ENCODE assay signal across 19 cellular contexts in genomic region chr12:12336511-12336910, GRCh38. TPM values are rescaled to one million over a fixed set of nuclear protein-coding genes. Genes with fewer than 3 reads are reported as not detected.
A peak's percentile ranks its signal among the peaks of the same experiment; 100 is the strongest.
DNase-seq lines count a peak whose midpoint lies in the region; ATAC-seq, FAIRE-seq and TF ChIP-seq lines count a peak whose summit lies in the region.
"Had no signal": no experiment of that assay in that cellular context is flagged by ENCODE, and none has a peak within 500 bp of the region (broad histone marks: within the 10 kb centered on the region; RNA-seq: fewer than 3 reads in every experiment).

No MANE protein-coding gene starts in this region.

- H3K27ac ChIP-seq in endothelial cell of umbilical vein (ENCODE audit: insufficient read depth, low read depth, low read length) (peak overlapping the region; percentile 34), spleen (peak overlapping the region in 1 of 8 donors; percentile 86)
- H3K27ac ChIP-seq: 22Rv1, A549, BLaER1 had no signal

- POLR2A ChIA-PET in endothelial cell of umbilical vein (lab: Charles Lee), result no interaction called here

- no peaks in the 10 kb centered on the region for H3K9me3 Mint-ChIP-seq in nephron
- H3K9me3 Mint-ChIP-seq: CD4-positive, alpha-beta memory T cell had no signal

- H3K4me3 Mint-ChIP-seq in nephron, result no peak overlapping the region
- H3K4me3 Mint-ChIP-seq: CD14-positive monocyte; CD4-positive, alpha-beta memory T cell had no signal

- dilution Hi-C loops in endothelial cell of umbilical vein (cut with MboI; ENCODE audit: extremely low pct_ligation_motif_present, low sequenced_read_pairs), result loop anchor here (25.0 kb wide), 1 partner anchor 249 kb away; no protein-coding TSS in a partner anchor

- no peaks in the 10 kb centered on the region for H3K36me3 Mint-ChIP-seq in nephron (ENCODE audit: low read depth)

- H3K79me2 ChIP-seq in endothelial cell of umbilical vein (ENCODE audit: control insufficient read depth, insufficient read depth, low read length), result peaks cover 45% of the 10 kb centered on the region

- peak overlapping the region in 1 of 3 experiments; percentile 6 for H3K4me3 ChIP-seq in endothelial cell of umbilical vein (replicated peaks in 1 of 3; ENCODE audit: insufficient read depth in 1 of 3, low read depth in 1 of 3, low read length in 3 of 3)
- no peak overlapping the region for H3K4me3 ChIP-seq in spleen
- H3K4me3 ChIP-seq in BE2C (ENCODE audit: low read depth, low read length), result no peak overlapping the region
- H3K4me3 ChIP-seq: A549, BLaER1, GM12878 had no signal

- H3K27me3 Mint-ChIP-seq in nephron (ENCODE audit: low read depth), result peaks cover 9% of the 10 kb centered on the region
- H3K27me3 Mint-ChIP-seq: CD4-positive, alpha-beta memory T cell had no signal

- H3K9me3 ChIP-seq in endothelial cell of umbilical vein (replicated peaks; ENCODE audit: control insufficient read depth, insufficient read depth, low read length), result no peaks in the 10 kb centered on the region
- H3K9me3 ChIP-seq in spleen, result no peaks in the 10 kb centered on the region
- H3K9me3 ChIP-seq in BE2C, result no peaks in the 10 kb centered on the region
- H3K9me3 ChIP-seq: A549 had no signal

- no peaks in the 10 kb centered on the region for H3K27me3 ChIP-seq in endothelial cell of umbilical vein (ENCODE audit: control insufficient read depth in 2 of 2, insufficient read depth in 2 of 2, low read length in 2 of 2)
- H3K27me3 ChIP-seq in spleen (replicated peaks in 1 of 7), result no peaks in the 10 kb centered on the region
- no peaks in the 10 kb centered on the region for H3K27me3 ChIP-seq in BE2C
- H3K27me3 ChIP-seq: BLaER1 had no signal

- no peaks in the 10 kb centered on the region for H4K20me1 ChIP-seq in endothelial cell of umbilical vein (replicated peaks; ENCODE audit: control insufficient read depth, extremely low read depth, insufficient read depth, low read length)
- H4K20me1 ChIP-seq: BLaER1 had no signal

- CTCF ChIA-PET in endothelial cell of umbilical vein (lab: Charles Lee), result interaction anchor here (0.6 to 4.7 kb wide), 10 partner anchors 9 to 304 kb away, joined by 3 to 31 read pairs (median 4); partner anchors contain the start of genes BORCS5 and MANSC1

- TSS peak; percentile 25 for BruUV-seq in endothelial cell of umbilical vein (replicated peaks; lab: Mats Ljungman, UMichigan)

- TF ChIP-seq POLR2A in endothelial cell of umbilical vein (IDR thresholded peaks at IDR 0.05; ENCODE audit: low read depth, low read length) (no peak), spleen (IDR thresholded peaks at IDR 0.05) (no peak)

- DNase-seq in DMS53 (lab: John Stamatoyannopoulos, UW) (peak; percentile 56), DMS53 treated with DMSO at 0.1 percent for 48 hours (lab: John Stamatoyannopoulos, UW; ENCODE audit: unreplicated experiment) (no peak), endothelial cell of umbilical vein (ENCODE audit: low read depth, low spot score) (no peak), spleen (peak; percentile 4), BE2C (no peak)
- DNase-seq: AML-193; CD4-positive, alpha-beta memory T cell; DMS153; DND-41; GOT3; H7 had no signal

- FAIRE-seq in endothelial cell of umbilical vein (lab: Jason Lieb, UNC), result no peak
- FAIRE-seq: A549 had no signal

- H3K9ac ChIP-seq in endothelial cell of umbilical vein (replicated peaks; ENCODE audit: extremely low read depth, insufficient read depth, low read length), result no peak overlapping the region
- H3K9ac ChIP-seq: BLaER1 had no signal

- WGBS in spleen, 5 donors, result 81 to 97% (median 93%) methylated on average over 1 of the region's 1 CpG

- peaks cover 44% of the 10 kb centered on the region for H3K4me1 ChIP-seq in endothelial cell of umbilical vein (ENCODE audit: control insufficient read depth, extremely low read depth, insufficient read depth, low read length)
- H3K4me1 ChIP-seq in spleen, result peaks cover 4 to 21% (median 8%) of the 10 kb centered on the region in 6 donors
- no peaks in the 10 kb centered on the region; the same call in 1 of the 2 replicates for H3K4me1 ChIP-seq in BE2C

- H3K9me1 ChIP-seq in endothelial cell of umbilical vein (replicated peaks; ENCODE audit: control insufficient read depth, extremely low read depth, insufficient read depth, low read length), result no peaks in the 10 kb centered on the region

- peaks cover 2 to 5% of the 10 kb centered on the region in 2 experiments for H3K36me3 ChIP-seq in endothelial cell of umbilical vein (ENCODE audit: control insufficient read depth in 2 of 2, extremely low read depth in 1 of 2, insufficient read depth in 2 of 2, low read length in 2 of 2)
- H3K36me3 ChIP-seq in spleen, result peaks cover 0 to 44% (median 0%) of the 10 kb centered on the region in 6 donors
- no peaks in the 10 kb centered on the region for H3K36me3 ChIP-seq in BE2C
- H3K36me3 ChIP-seq: BLaER1 had no signal

- TF ChIP-seq CTCF in endothelial cell of umbilical vein (IDR thresholded peaks at IDR 0.05; ENCODE audit: extremely low read depth in 1 of 2, insufficient read depth in 1 of 2, low read depth in 1 of 2, low read length in 2 of 2) (no peak), nephron (IDR thresholded peaks at IDR 0.05; ENCODE audit: unreplicated experiment in 3 of 3) (no peak), spleen (IDR thresholded peaks at IDR 0.05 in 8 of 11, conservative IDR thresholded peaks at IDR 0.05 in 3 of 11) (no peak), BE2C (IDR thresholded peaks at IDR 0.05; ENCODE audit: low read depth, low read length) (no peak)

- H3K27ac Mint-ChIP-seq in nephron, result peak overlapping the region in 2 of 3 experiments; percentile 39 to 60
- H3K27ac Mint-ChIP-seq: CD14-positive monocyte; CD4-positive, alpha-beta memory T cell had no signal

- H3K4me2 ChIP-seq in endothelial cell of umbilical vein (ENCODE audit: insufficient read depth, low read length), result peak overlapping the region; percentile 32
- H3K4me2 ChIP-seq: A549, BLaER1 had no signal

- intact Hi-C loops in endothelial cell of umbilical vein (cut with micrococcal nuclease), result loop anchor here (5.0 kb wide), 2 partner anchors 361 to 689 kb away; partner anchors contain the start of genes ETV6 and GPR19
- intact Hi-C loops in spleen (cut with DNase I; ENCODE audit: low total_unique reads), result no loop called here

- ATAC-seq in HG03342 (IDR thresholded peaks at IDR 0.05; ENCODE audit: unreplicated experiment), result no peak
- ATAC-seq: A549, HCT116 had no signal

- no peak overlapping the region for H2AFZ ChIP-seq in endothelial cell of umbilical vein (ENCODE audit: low read depth, low read length)

- H3K4me1 Mint-ChIP-seq in nephron, result peaks cover 39% of the 10 kb centered on the region

TF ChIP-seq in endothelial cell of umbilical vein, 7 proteins besides CTCF, POLR2A, EP300 and RAD21:
- TF ChIP-seq FOS (IDR thresholded peaks at IDR 0.05; ENCODE audit: borderline replicate concordance, insufficient read depth, low read length) (no peak), GATA2 (IDR thresholded peaks at IDR 0.05; ENCODE audit: insufficient read depth, insufficient read length, low read depth, low read length) (no peak), MYC (IDR thresholded peaks at IDR 0.05; ENCODE audit: low read depth, low read length) (no peak), EZH2 (IDR thresholded peaks at IDR 0.05; ENCODE audit: borderline replicate concordance, low read depth, low read length, severe bottlenecking) (no peak), JUN (IDR thresholded peaks at IDR 0.05; ENCODE audit: borderline replicate concordance, insufficient read depth, insufficient read length, low read depth) (no peak), MAX (IDR thresholded peaks at IDR 0.05; ENCODE audit: insufficient read depth, insufficient read length) (no peak), POLR2AphosphoS5 (IDR thresholded peaks at IDR 0.05; ENCODE audit: insufficient read depth, low read depth, low read length) (no peak)

RNA-seq across cellular contexts. Expression of gene MANSC1, which starts 13.5 kb away (rescaled TPM):
- total RNA-seq in endothelial cell of umbilical vein (56.5 and 65.0 TPM in 2 replicates), spleen (10 to 100 TPM in 6 of 7 donors, 1 to 10 TPM in 1; 9.6 to 25.7 (median 17.9) TPM)
- polyA plus RNA-seq in endothelial cell of umbilical vein (24.8 and 37.0 TPM in 2 replicates), spleen (1 to 10 TPM; 1.8 to 5.9 (median 2.6) TPM)
- 32.6 and 38.9 TPM in 2 replicates for polyA plus RNA-seq in endothelial cell of umbilical vein (2011; cell fraction: cytosol; rRNA removed)
- 14.0 and 17.6 TPM in 2 replicates for polyA plus RNA-seq in endothelial cell of umbilical vein (2011; cell fraction: nucleus; rRNA removed)
- 48.0 and 52.3 TPM in 2 replicates for polyA plus RNA-seq in endothelial cell of umbilical vein (2012)
- polyA minus RNA-seq in endothelial cell of umbilical vein, result 21.6 and 31.3 TPM in 2 replicates
- polyA minus RNA-seq in endothelial cell of umbilical vein (2011; cell fraction: cytosol; rRNA and poly(A)+ RNA removed), result 1.0 TPM
- polyA minus RNA-seq in endothelial cell of umbilical vein (2011; cell fraction: nucleus; rRNA and poly(A)+ RNA removed), result 7.9 and 9.4 TPM in 2 replicates
- 11.1 TPM for polyA plus RNA-seq in BE2C (2012; ENCODE audit: insufficient read depth, insufficient read length, low read depth)

RNA-seq across cellular contexts. Expression of gene BORCS5, which starts 20.4 kb away (rescaled TPM):
- total RNA-seq in endothelial cell of umbilical vein, result 10.5 and 11.5 TPM in 2 replicates
- 8.3 and 10.3 TPM in 2 replicates for polyA plus RNA-seq in endothelial cell of umbilical vein
- 11.6 and 12.1 TPM in 2 replicates for polyA plus RNA-seq in endothelial cell of umbilical vein (2011; cell fraction: cytosol; rRNA removed)
- 9.8 and 10.9 TPM in 2 replicates for polyA plus RNA-seq in endothelial cell of umbilical vein (2011; cell fraction: nucleus; rRNA removed)
- 8.0 and 10.8 TPM in 2 replicates for polyA plus RNA-seq in endothelial cell of umbilical vein (2012)
- polyA minus RNA-seq in endothelial cell of umbilical vein, result 11.7 and 21.3 TPM in 2 replicates
- polyA minus RNA-seq in endothelial cell of umbilical vein (2011; cell fraction: cytosol; rRNA and poly(A)+ RNA removed), result 7.3 TPM
- polyA minus RNA-seq in endothelial cell of umbilical vein (2011; cell fraction: nucleus; rRNA and poly(A)+ RNA removed), result 14.6 and 16.5 TPM in 2 replicates
- 10 to 100 TPM; 14.0 to 25.9 (median 18.6) TPM for total RNA-seq in spleen
- polyA plus RNA-seq in spleen, result 1 to 10 TPM; 3.3 to 5.4 (median 3.6) TPM
- polyA plus RNA-seq in BE2C (2012; ENCODE audit: insufficient read depth, insufficient read length, low read depth), result 11.9 TPM

Comparison
In these comparisons a context has a peak if more than half of its experiments do, and no peak if none do; other contexts are left out.
1. DNase-seq: peak in DMS53 (single experiment) and spleen (single experiment); none in DMS53 treated with DMSO at 0.1 percent for 48 hours (single experiment), endothelial cell of umbilical vein (single experiment) and BE2C (single experiment).